8 cellular contexts compared by ENCODE assay signal in genomic region chr2:32627901-32628645, GRCh38. TPM values are rescaled to one million over a fixed set of nuclear protein-coding genes. Genes with fewer than 3 reads are reported as not detected.
DNase-seq lines count a peak whose midpoint lies in the region; ATAC-seq and TF ChIP-seq lines count a peak whose summit lies in the region.

Gene TTC27, plus strand, starts transcription at chr2:32628050. Its CDS starts 243 bp downstream, at chr2:32628293.

- no peaks in the 10 kb centered on the region for H3K9me3 Mint-ChIP-seq in activated CD4-positive, alpha-beta memory T cell treated with anti-CD3 and anti-CD28 coated beads for 36 hours

- TF ChIP-seq CTCF in lower leg skin (IDR thresholded peaks at IDR 0.05), result no peak

- peak; percentile 97 for DNase-seq in CD1c-positive myeloid dendritic cell (ENCODE audit: extremely low spot score)
- DNase-seq in NCI-H82 treated with DMSO at 0.1 percent for 48 hours (lab: John Stamatoyannopoulos, UW; ENCODE audit: unreplicated experiment), result peak; percentile 96
- DNase-seq in activated CD4-positive, alpha-beta memory T cell treated with anti-CD3 and anti-CD28 coated beads for 36 hours, result peak; percentile 97
- peak; percentile 93 for DNase-seq in ecto neural progenitor cell (ENCODE audit: low spot score)
- peak; percentile 95 to 99 for DNase-seq in lower leg skin (ENCODE audit: low spot score in 2 of 2)
- DNase-seq in stimulated activated CD4-positive, alpha-beta T cell treated with anti-CD3 and anti-CD28 coated beads, TNF-alpha, amount 100 ng/mL, for 1 hour (ENCODE audit: low read depth in 3 of 3, low spot score in 1 of 3), result peak; percentile 83 to 93 (median 87)

- TF ChIP-seq POLR2A in lower leg skin (IDR thresholded peaks at IDR 0.05), result no peak

- peak; percentile 97 for ATAC-seq in GM19438 (IDR thresholded peaks at IDR 0.05; ENCODE audit: low read depth, unreplicated experiment)
- ATAC-seq in HG03575 (IDR thresholded peaks at IDR 0.05; ENCODE audit: extremely low read depth, insufficient number of reproducible peaks, low FRiP score, unreplicated experiment), result peak; percentile 98

- peak within 1 kb of the TSS; percentile 84 for H3K27ac Mint-ChIP-seq in activated CD4-positive, alpha-beta memory T cell treated with anti-CD3 and anti-CD28 coated beads for 36 hours

- POLR2A ChIA-PET in activated CD4-positive, alpha-beta memory T cell treated with anti-CD3 and anti-CD28 coated beads for 36 hours (lab: Charles Lee), result interaction anchor here (0.6 to 1.0 kb wide), 4 partner anchors 11 to 971 kb away, joined by 3 read pairs; partner anchors contain the start of genes FAM98A and YIPF4

- H3K4me3 ChIP-seq in lower leg skin (ENCODE audit: low read depth, poor library complexity, severe bottlenecking), result peak within 1 kb of the TSS; percentile 95

- H3K36me3 Mint-ChIP-seq in activated CD4-positive, alpha-beta memory T cell treated with anti-CD3 and anti-CD28 coated beads for 36 hours, result peaks cover 10% of the 10 kb centered on the region

- peak within 1 kb of the TSS; percentile 87 for H3K4me3 Mint-ChIP-seq in activated CD4-positive, alpha-beta memory T cell treated with anti-CD3 and anti-CD28 coated beads for 36 hours

- 0 to 1% methylated on average over 36 of the region's 36 CpGs for WGBS in lower leg skin, 2 donors

- CTCF ChIA-PET in activated CD4-positive, alpha-beta memory T cell treated with anti-CD3 and anti-CD28 coated beads for 36 hours (lab: Charles Lee), result interaction anchor here (1.0 kb wide), 1 partner anchor 73 kb away, joined by 3 read pairs; no protein-coding TSS in a partner anchor

- H3K4me1 Mint-ChIP-seq in activated CD4-positive, alpha-beta memory T cell treated with anti-CD3 and anti-CD28 coated beads for 36 hours (ENCODE audit: low read depth), result peaks cover 29% of the 10 kb centered on the region

- no peaks in the 10 kb centered on the region for H3K27me3 Mint-ChIP-seq in activated CD4-positive, alpha-beta memory T cell treated with anti-CD3 and anti-CD28 coated beads for 36 hours

- intact Hi-C loops in activated CD4-positive, alpha-beta memory T cell treated with anti-CD3 and anti-CD28 coated beads for 36 hours (cut with micrococcal nuclease), result loop anchor here (1.0 to 5.0 kb wide), 6 partner anchors 36 to 969 kb away; partner anchors contain the start of genes BIRC6, FAM98A, SPAST and YIPF4
- intact Hi-C loops in lower leg skin (cut with DNase I; ENCODE audit: low total_unique reads), result no loop called here

RNA-seq across cellular contexts. Expression of gene TTC27, which starts in this region (rescaled TPM):
- 10 to 100 TPM; 27.9 to 29.8 TPM for total RNA-seq in activated CD4-positive, alpha-beta memory T cell treated with anti-CD3 and anti-CD28 coated beads for 36 hours
- 10 to 100 TPM; 11.0 to 16.4 (median 11.3) TPM for total RNA-seq in lower leg skin

Comparison
In these comparisons a context has a peak if more than half of its experiments do, and no peak if none do; other contexts are left out.
1. Peak in every context shown above with its lines: DNase-seq, ATAC-seq and H3K4me3 ChIP-seq.